Comparison of ENCODE assay signal across 8 cellular contexts in the genomic region with DNA sequence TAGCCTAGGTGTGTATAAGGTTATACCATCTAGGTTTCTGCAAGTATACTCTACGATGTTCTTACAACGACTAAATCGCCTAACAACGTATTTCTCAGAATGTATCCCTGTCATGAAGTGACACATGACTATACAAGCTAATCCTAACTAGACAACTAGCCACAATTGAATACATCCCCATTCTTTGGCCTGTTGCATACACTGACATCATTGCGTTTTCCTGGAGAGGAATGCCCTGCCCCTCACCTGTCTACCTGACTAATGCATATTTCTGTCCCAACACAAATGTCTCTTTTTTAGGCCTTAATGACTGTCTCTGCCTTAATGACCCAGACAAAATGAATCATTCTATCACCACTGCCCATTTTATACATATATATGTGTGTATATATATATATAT.
"Had no signal": no experiment of that assay in that cellular context is flagged by ENCODE, and none has a peak within 500 bp of the region (broad histone marks: within the 10 kb centered on the region; RNA-seq: fewer than 3 reads in every experiment).

No MANE protein-coding gene starts in this region.

- H3K27ac Mint-ChIP-seq: HFFc6 had no signal

- DNase-seq: GM23248, GOT3, H7, HFFc6, IMR-90 had no signal

- ATAC-seq: HCT116, K562 had no signal

- H3K4me3 Mint-ChIP-seq: HFFc6 had no signal

- H3K9me3 Mint-ChIP-seq: HFFc6 had no signal

- H3K27ac ChIP-seq: GM23248 had no signal

- H3K4me3 ChIP-seq: GM23248, HAP-1, K562 had no signal
